Comparison of ENCODE assay signal across 9 cellular contexts in genomic region chr12:75478395-75478794, GRCh38. TPM values are rescaled to one million over a fixed set of nuclear protein-coding genes. Genes with fewer than 3 reads are reported as not detected.
DNase-seq lines count a peak whose midpoint lies in the region; ATAC-seq, FAIRE-seq and TF ChIP-seq lines count a peak whose summit lies in the region.
"Had no signal": no experiment of that assay in that cellular context is flagged by ENCODE, and none has a peak within 500 bp of the region (broad histone marks: within the 10 kb centered on the region; RNA-seq: fewer than 3 reads in every experiment).

No MANE protein-coding gene starts in this region.

- H3K4me2 ChIP-seq in IMR-90 (ENCODE audit: low read depth, low read length) = peak overlapping the region; percentile 48; the same call in 1 of the 2 replicates
- H3K4me2 ChIP-seq in K562 (ENCODE audit: insufficient read depth, low read length) = no peak overlapping the region
- H3K4me2 ChIP-seq: A549 had no signal

- peak overlapping the region; percentile 37; the same call in 1 of the 2 replicates for H3K4ac ChIP-seq in IMR-90 (ENCODE audit: low read depth, low read length)

- POLR2A ChIA-PET in activated CD4-positive, alpha-beta T cell treated with anti-CD3 and anti-CD28 coated beads for 36 hours (lab: Charles Lee) = interaction anchor here (0.8 to 1.2 kb wide), 2 partner anchors 45 to 554 kb away, joined by 3 read pairs; no protein-coding TSS in a partner anchor
- POLR2A ChIA-PET in IMR-90 (lab: Charles Lee; ENCODE audit: unreplicated experiment) (no interaction called here), K562 (lab: Yijun Ruan, JAX) (no interaction called here)

- H3K9me3 ChIP-seq in IMR-90 (ENCODE audit: control insufficient read depth, insufficient read depth, low read length) = no peaks in the 10 kb centered on the region
- H3K9me3 ChIP-seq in K562 (replicated peaks; ENCODE audit: control insufficient read depth, insufficient read depth, low read depth, low read length) = no peaks in the 10 kb centered on the region
- no peaks in the 10 kb centered on the region for H3K9me3 ChIP-seq in spleen
- H3K9me3 ChIP-seq: A549 had no signal

- DNase-seq in activated CD4-positive, alpha-beta T cell treated with anti-CD3 and anti-CD28 coated beads for 36 hours = peak; percentile 57
- no peak for DNase-seq in activated CD4-positive, alpha-beta T cell treated with anti-CD3 and anti-CD28 coated beads, Interleukin-2, amount 50 U/mL, for 48 hours
- DNase-seq in IMR-90 (peak; percentile 78), K562 (ENCODE audit: extremely low read depth in 1 of 4, low spot score in 3 of 4) (no peak), spleen (no peak), type B pancreatic cell (ENCODE audit: extremely low spot score, unreplicated experiment) (no peak), 8988T (no peak), H7 (no peak)

- H3K9ac ChIP-seq in IMR-90 (ENCODE audit: low read depth, low read length) (no peak overlapping the region), K562 (ENCODE audit: insufficient read depth in 1 of 2, low read depth in 2 of 2, low read length in 2 of 2) (no peak overlapping the region)

- H3K14ac ChIP-seq in IMR-90 (replicated peaks; ENCODE audit: low read depth, low read length) = peak overlapping the region; percentile 15

- H2BK20ac ChIP-seq in IMR-90 (ENCODE audit: low read depth, low read length) = peak overlapping the region; percentile 18; the same call in 1 of the 2 replicates

- H2AFZ ChIP-seq in IMR-90 (replicated peaks; ENCODE audit: low read length, poor library complexity) (no peak overlapping the region), K562 (ENCODE audit: low read depth, low read length) (no peak overlapping the region)

- peak overlapping the region; percentile 75 for H4K5ac ChIP-seq in IMR-90 (ENCODE audit: low read depth, low read length)

- no peaks in the 10 kb centered on the region for H3K79me2 ChIP-seq in K562 (ENCODE audit: control insufficient read depth, insufficient read depth, low read length)

- peak overlapping the region; percentile 73 for H2BK5ac ChIP-seq in IMR-90 (ENCODE audit: low read depth, low read length, poor library complexity, severe bottlenecking)

- ATAC-seq in activated CD4-positive, alpha-beta T cell treated with anti-CD3 and anti-CD28 coated beads for 36 hours = peak; percentile 43
- no peak for ATAC-seq in IMR-90 (ENCODE audit: low read depth)
- ATAC-seq in K562 = no peak
- ATAC-seq: A549 had no signal

- no peak overlapping the region for H2AK9ac ChIP-seq in IMR-90 (replicated peaks; ENCODE audit: low read depth, low read length, poor library complexity)

- H3K4me1 Mint-ChIP-seq in activated CD4-positive, alpha-beta T cell treated with anti-CD3 and anti-CD28 coated beads for 36 hours = peaks cover 72% of the 10 kb centered on the region
- H3K4me1 Mint-ChIP-seq in type B pancreatic cell (ENCODE audit: unreplicated experiment) = peaks cover 8% of the 10 kb centered on the region

- peak overlapping the region; percentile 84 for H3K18ac ChIP-seq in IMR-90 (ENCODE audit: low read depth, low read length)

- intact Hi-C loops in activated CD4-positive, alpha-beta T cell treated with anti-CD3 and anti-CD28 coated beads for 36 hours (cut with DNase I, micrococcal nuclease) = loop anchor here (1.0 to 5.0 kb wide), 3 partner anchors 164 to 501 kb away; no protein-coding TSS in a partner anchor
- intact Hi-C loops in IMR-90 (cut with micrococcal nuclease) = no loop called here
- intact Hi-C loops in K562 (cut with micrococcal nuclease) = no loop called here
- intact Hi-C loops in spleen (cut with DNase I; ENCODE audit: low total_unique reads) = no loop called here

- no peak overlapping the region for H3K4me3 Mint-ChIP-seq in activated CD4-positive, alpha-beta T cell treated with anti-CD3 and anti-CD28 coated beads for 36 hours
- H3K4me3 Mint-ChIP-seq in type B pancreatic cell = no peak overlapping the region

- H3K27ac ChIP-seq in IMR-90 (ENCODE audit: insufficient read depth, low read length) (peak overlapping the region; percentile 73; the same call in 1 of the 2 replicates), K562 (ENCODE audit: extremely low read depth, low read depth, low read length) (no peak overlapping the region), spleen (peak overlapping the region; percentile 80 to 95 (median 92))
- H3K27ac ChIP-seq: A549 had no signal

- H3K27ac Mint-ChIP-seq in activated CD4-positive, alpha-beta T cell treated with anti-CD3 and anti-CD28 coated beads for 36 hours = peak overlapping the region; percentile 17
- no peak overlapping the region for H3K27ac Mint-ChIP-seq in type B pancreatic cell

- TF ChIP-seq POLR2A in IMR-90 (IDR thresholded peaks at IDR 0.05; ENCODE audit: low read depth, low read length) (no peak), K562 (conservative IDR thresholded peaks at IDR 0.05) (no peak), spleen (IDR thresholded peaks at IDR 0.05) (no peak)

- dilution Hi-C loops in IMR-90 (cut with HindIII; ENCODE audit: low sequenced_read_pairs, unreplicated experiment) = no loop called here

- WGBS in IMR-90 (ENCODE audit: extremely low coverage in 2 of 2, insufficient read length in 1 of 2), 2 experiments = no CpG with 5 or more reads among the region's 3 CpGs
- WGBS in K562 (ENCODE audit: insufficient coverage, low coverage, missing lambda C conversion rate) = 15% methylated on average over 3 of the region's 3 CpGs
- 22 to 37% (median 28%) methylated on average over 3 of the region's 3 CpGs for WGBS in spleen, 5 donors

- H3K36me3 ChIP-seq in IMR-90 (ENCODE audit: control insufficient read depth, insufficient read depth, low read length) (peaks cover 2% of the 10 kb centered on the region; the same call in 1 of the 2 replicates), K562 (ENCODE audit: control insufficient read depth, insufficient read depth, low read length) (no peaks in the 10 kb centered on the region), spleen (no peaks in the 10 kb centered on the region), H7 (replicated peaks; ENCODE audit: control insufficient read depth, insufficient read depth, low read length) (no peaks in the 10 kb centered on the region)

- H3K56ac ChIP-seq in IMR-90 (ENCODE audit: extremely low read depth, insufficient read depth, low read length) = no peak overlapping the region

- H2AK5ac ChIP-seq in IMR-90 (ENCODE audit: low read depth, low read length) = no peak overlapping the region

- in situ Hi-C loops in IMR-90 (cut with MboI; ENCODE audit: low sequenced_read_pairs) = no loop called here
- in situ Hi-C loops in K562 (cut with MboI) = no loop called here

- H3K79me1 ChIP-seq in IMR-90 (ENCODE audit: low read depth in 1 of 2, low read length in 2 of 2) = peaks cover 9 to 10% of the 10 kb centered on the region in 2 experiments; a peak in 3 of 4 replicates

- H3K27me3 Mint-ChIP-seq in activated CD4-positive, alpha-beta T cell treated with anti-CD3 and anti-CD28 coated beads for 36 hours = peaks cover 7% of the 10 kb centered on the region
- H3K27me3 Mint-ChIP-seq in type B pancreatic cell = no peaks in the 10 kb centered on the region

- H4K91ac ChIP-seq in IMR-90 (ENCODE audit: insufficient read depth, low read depth, low read length) = no peak overlapping the region; the same call in 1 of the 2 replicates

- peak overlapping the region; percentile 56; the same call in 1 of the 2 replicates for H2BK120ac ChIP-seq in IMR-90 (ENCODE audit: low read depth, low read length)

- no peak overlapping the region; the same call in 1 of the 2 replicates for H3K23ac ChIP-seq in IMR-90 (ENCODE audit: low read depth, low read length)

- CTCF ChIA-PET in activated CD4-positive, alpha-beta T cell treated with anti-CD3 and anti-CD28 coated beads for 36 hours (lab: Charles Lee) = interaction anchor here (1.2 to 1.5 kb wide), 3 partner anchors 11 to 869 kb away, joined by 3 read pairs; partner anchors contain the start of gene GLIPR1L2
- CTCF ChIA-PET in IMR-90 (lab: Yijun Ruan, JAX) (no interaction called here), K562 (lab: Yijun Ruan, JAX; ENCODE audit: low intra/inter-chr PET ratio) (no interaction called here)

- H3K4me3 ChIP-seq in IMR-90 (ENCODE audit: insufficient read depth, low read depth, low read length) (no peak overlapping the region), K562 (no peak overlapping the region), spleen (peak overlapping the region in 1 of 8 donors; percentile 32), H7 (ENCODE audit: insufficient read depth, low read depth, low read length) (no peak overlapping the region)
- H3K4me3 ChIP-seq: A549 had no signal

- TF ChIP-seq EP300 in K562 (IDR thresholded peaks at IDR 0.05; ENCODE audit: low read length) = no peak

- H4K20me1 ChIP-seq in IMR-90 (ENCODE audit: insufficient read depth, low read length) = no peaks in the 10 kb centered on the region
- H4K20me1 ChIP-seq in K562 (replicated peaks; ENCODE audit: control insufficient read depth, insufficient read depth, low read length) = no peaks in the 10 kb centered on the region

- H3K9me1 ChIP-seq in IMR-90 (ENCODE audit: insufficient read depth, low read length) (no peaks in the 10 kb centered on the region), K562 (ENCODE audit: control insufficient read depth, insufficient read depth, low read length) (no peaks in the 10 kb centered on the region)

- H4K8ac ChIP-seq in IMR-90 (ENCODE audit: low read depth in 2 of 2, low read length in 2 of 2) = peak overlapping the region; percentile 22 to 66; a peak in 2 of 4 replicates

- peak overlapping the region; percentile 86; the same call in 2 of the 3 replicates for H2BK15ac ChIP-seq in IMR-90 (ENCODE audit: low read depth, low read length)

- H3K9me3 Mint-ChIP-seq in activated CD4-positive, alpha-beta T cell treated with anti-CD3 and anti-CD28 coated beads for 36 hours (ENCODE audit: low read depth) = no peaks in the 10 kb centered on the region
- no peaks in the 10 kb centered on the region for H3K9me3 Mint-ChIP-seq in type B pancreatic cell

- BruUV-seq in IMR-90 (replicated peaks; lab: Mats Ljungman, UMichigan) (no TSS peak), K562 (replicated peaks; lab: Mats Ljungman, UMichigan) (no TSS peak)

- H3K4me1 ChIP-seq in IMR-90 (ENCODE audit: control insufficient read depth, insufficient read depth, low read length) = peaks cover 12% of the 10 kb centered on the region
- H3K4me1 ChIP-seq in K562 (replicated peaks in 1 of 2; ENCODE audit: control insufficient read depth in 2 of 2, insufficient read depth in 2 of 2, low read length in 2 of 2) = peaks cover 0 to 6% of the 10 kb centered on the region in 2 experiments; a peak in 4 of 5 replicates
- H3K4me1 ChIP-seq in spleen = peaks cover 5 to 61% (median 52%) of the 10 kb centered on the region in 6 donors

- TF ChIP-seq CTCF in IMR-90 (conservative IDR thresholded peaks at IDR 0.05; ENCODE audit: low read depth, low read length) (no peak), K562 (IDR thresholded peaks at IDR 0.05 in 2 of 3, conservative IDR thresholded peaks at IDR 0.05 in 1 of 3; ENCODE audit: insufficient read depth in 2 of 3, low read depth in 1 of 3, low read length in 3 of 3) (no peak), spleen (IDR thresholded peaks at IDR 0.05 in 8 of 11, conservative IDR thresholded peaks at IDR 0.05 in 3 of 11) (no peak), type B pancreatic cell (conservative IDR thresholded peaks at IDR 0.05) (no peak)

- FAIRE-seq in K562 (lab: Jason Lieb, UNC) = no peak
- FAIRE-seq: A549 had no signal

- H3K27me3 ChIP-seq in IMR-90 (ENCODE audit: control insufficient read depth, insufficient read depth, low read length) (no peaks in the 10 kb centered on the region), K562 (ENCODE audit: control insufficient read depth in 2 of 2, insufficient read depth in 2 of 2, low read length in 2 of 2) (no peaks in the 10 kb centered on the region), spleen (replicated peaks in 1 of 7) (no peaks in the 10 kb centered on the region), H7 (ENCODE audit: control insufficient read depth, insufficient read depth, low read length) (no peaks in the 10 kb centered on the region)

- H3K36me3 Mint-ChIP-seq in activated CD4-positive, alpha-beta T cell treated with anti-CD3 and anti-CD28 coated beads for 36 hours (ENCODE audit: low read depth) = peaks cover 2% of the 10 kb centered on the region
- no peaks in the 10 kb centered on the region for H3K36me3 Mint-ChIP-seq in type B pancreatic cell

- TF ChIP-seq RAD21 in IMR-90 (IDR thresholded peaks at IDR 0.05; ENCODE audit: low read length) (no peak), K562 (CRISPR knock-in tag; conservative IDR thresholded peaks at IDR 0.05 in 1 of 2, IDR thresholded peaks at IDR 0.05 in 1 of 2) (no peak)

RNA-seq across cellular contexts. Expression of gene GLIPR1, which starts 2.2 kb away (rescaled TPM):
- 1 to 10 TPM; 8.7 to 9.3 TPM for total RNA-seq in activated CD4-positive, alpha-beta T cell treated with anti-CD3 and anti-CD28 coated beads for 36 hours
- total RNA-seq in IMR-90 (2012; rRNA removed) = 244 and 327 TPM in 2 replicates
- 268 and 322 TPM in 2 replicates for polyA plus RNA-seq in IMR-90 (2012; rRNA removed)
- 108 and 182 TPM in 2 replicates for polyA plus RNA-seq in IMR-90 (2012; cell fraction: cytosol; rRNA removed)
- 55.5 and 273 TPM in 2 replicates for polyA plus RNA-seq in IMR-90 (2012; cell fraction: nucleus; rRNA removed; ENCODE audit: low replicate concordance)
- 0.23 and 0.39 TPM in 2 replicates for total RNA-seq in K562 (2011; cell fraction: chromatin; rRNA removed; ENCODE audit: low replicate concordance)
- 0.33 TPM in 1 of 2 replicates, not detected in the other for total RNA-seq in K562 (2011; cell fraction: nucleolus; rRNA removed)
- total RNA-seq in K562 (2011; cell fraction: nucleoplasm; rRNA removed) = 0.15 and 0.37 TPM in 2 replicates
- total RNA-seq in K562 (2014; rRNA removed) = 0.29 and 0.45 TPM in 2 replicates
- total RNA-seq in K562 (2014; rRNA removed; fragmentation: Illumina TruSeq; extraction: Trizol) = 0.69 and 1.0 TPM in 2 replicates
- 1.2 and 2.3 TPM in 2 replicates for total RNA-seq in K562 (2015; rRNA removed; fragmentation: Illumina TruSeq; extraction: Trizol)
- total RNA-seq in K562 (2021) = 0.98 and 1.2 TPM in 2 replicates
- polyA plus RNA-seq in K562 (2011; rRNA removed) = 0.19 and 0.26 TPM in 2 replicates
- 0.03 and 0.04 TPM in 2 replicates for polyA plus RNA-seq in K562 (2011; cell fraction: cytosol; rRNA removed)
- polyA plus RNA-seq in K562 (2011; cell fraction: nucleus; rRNA removed) = 0.27 and 0.28 TPM in 2 replicates
- 1.3 and 5.9 TPM in 2 replicates for polyA plus RNA-seq in K562 (2012)
- 0.69 and 1.2 TPM in 2 replicates for polyA plus RNA-seq in K562 (2014; fragmentation: Illumina TruSeq; extraction: Trizol)
- 1 to 10 TPM; 2.0 to 2.1 TPM for polyA plus RNA-seq in K562 (2014; fragmentation: Nextera tagmentation; extraction: Ambion mirVana)
- polyA plus RNA-seq in K562 (2014; rRNA removed) = 0.34 and 0.39 TPM in 2 replicates
- polyA minus RNA-seq in K562 (2011; rRNA and poly(A)+ RNA removed) = 0.06 and 0.18 TPM in 2 replicates
- not detected in 2 replicates for polyA minus RNA-seq in K562 (2011; cell fraction: cytosol; rRNA and poly(A)+ RNA removed)
- 0.22 and 0.27 TPM in 2 replicates for polyA minus RNA-seq in K562 (2011; cell fraction: nucleus; rRNA and poly(A)+ RNA removed)
- 10 to 100 TPM; 40.9 to 72.6 (median 66.4) TPM for total RNA-seq in spleen
- 10 to 100 TPM; 11.7 to 18.6 (median 12.4) TPM for polyA plus RNA-seq in spleen
- 0.45 and 4.3 TPM in 2 replicates for total RNA-seq in type B pancreatic cell (ENCODE audit: low replicate concordance)
- 0.21 and 0.52 TPM in 2 replicates for total RNA-seq in H7 (2014; rRNA removed; shearing (Covaris generic))

RNA-seq across cellular contexts. Expression of gene KRR1, which starts 33.0 kb away (rescaled TPM):
- 100 to 1,000 TPM; 122 to 147 TPM for total RNA-seq in activated CD4-positive, alpha-beta T cell treated with anti-CD3 and anti-CD28 coated beads for 36 hours
- total RNA-seq in IMR-90 (2012; rRNA removed) (31.4 and 40.0 TPM in 2 replicates), K562 (2014; rRNA removed) (32.8 and 42.6 TPM in 2 replicates), K562 (2014; rRNA removed; fragmentation: Illumina TruSeq; extraction: Trizol) (102 and 131 TPM in 2 replicates), K562 (2015; rRNA removed; fragmentation: Illumina TruSeq; extraction: Trizol) (84.6 and 91.0 TPM in 2 replicates), K562 (2021) (61.0 and 67.6 TPM in 2 replicates), spleen (10 to 100 TPM; 26.4 to 51.2 (median 46.0) TPM), type B pancreatic cell (ENCODE audit: low replicate concordance) (66.9 and 87.8 TPM in 2 replicates)
- polyA plus RNA-seq in IMR-90 (2012; rRNA removed) (16.1 and 18.3 TPM in 2 replicates), K562 (2011; rRNA removed) (43.8 and 60.7 TPM in 2 replicates), K562 (2014; fragmentation: Illumina TruSeq; extraction: Trizol) (53.8 and 56.5 TPM in 2 replicates), K562 (2014; fragmentation: Nextera tagmentation; extraction: Ambion mirVana) (10 to 100 TPM; 49.9 to 68.5 TPM), K562 (2014; rRNA removed) (46.1 and 69.0 TPM in 2 replicates), spleen (10 to 100 TPM; 11.2 to 16.5 (median 15.0) TPM)
- 0.74 and 1.2 TPM in 2 replicates for polyA plus RNA-seq in IMR-90 (2012; cell fraction: cytosol; rRNA removed)
- polyA plus RNA-seq in IMR-90 (2012; cell fraction: nucleus; rRNA removed; ENCODE audit: low replicate concordance) = 0.94 and 13.1 TPM in 2 replicates
- total RNA-seq in K562 (2011; cell fraction: chromatin; rRNA removed; ENCODE audit: low replicate concordance) = 24.4 and 92.6 TPM in 2 replicates
- 10.7 and 11.7 TPM in 2 replicates for total RNA-seq in K562 (2011; cell fraction: nucleolus; rRNA removed)
- total RNA-seq in K562 (2011; cell fraction: nucleoplasm; rRNA removed) = 25.4 and 28.2 TPM in 2 replicates
- polyA plus RNA-seq in K562 (2011; cell fraction: cytosol; rRNA removed) = 3.3 and 9.8 TPM in 2 replicates
- 15.2 and 33.1 TPM in 2 replicates for polyA plus RNA-seq in K562 (2011; cell fraction: nucleus; rRNA removed)
- polyA plus RNA-seq in K562 (2012) = 26.8 and 39.2 TPM in 2 replicates
- polyA minus RNA-seq in K562 (2011; rRNA and poly(A)+ RNA removed) = 77.0 and 102 TPM in 2 replicates
- 11.3 and 14.9 TPM in 2 replicates for polyA minus RNA-seq in K562 (2011; cell fraction: cytosol; rRNA and poly(A)+ RNA removed)
- polyA minus RNA-seq in K562 (2011; cell fraction: nucleus; rRNA and poly(A)+ RNA removed) = 37.3 and 97.9 TPM in 2 replicates
- 25.6 and 35.0 TPM in 2 replicates for total RNA-seq in H7 (2014; rRNA removed; shearing (Covaris generic))

Comparison
In these comparisons a context has a peak if more than half of its experiments do, and no peak if none do; other contexts are left out.
1. DNase-seq: peak in activated CD4-positive, alpha-beta T cell treated with anti-CD3 and anti-CD28 coated beads for 36 hours (single experiment) and IMR-90 (single experiment); none in activated CD4-positive, alpha-beta T cell treated with anti-CD3 and anti-CD28 coated beads, Interleukin-2, amount 50 U/mL, for 48 hours (0 of 2), K562 (0 of 4), spleen (single experiment), type B pancreatic cell (single experiment), 8988T (single experiment) and H7 (single experiment).
2. intact Hi-C loops: an anchor here in activated CD4-positive, alpha-beta T cell treated with anti-CD3 and anti-CD28 coated beads for 36 hours (1.0 to 5.0 kb wide); none called in IMR-90, K562 and spleen.